15 cellular contexts compared by ENCODE assay signal in genomic region chr17:17320911-17321220, GRCh38. TPM values are rescaled to one million over a fixed set of nuclear protein-coding genes. Genes with fewer than 3 reads are reported as not detected.
A peak's percentile ranks its signal among the peaks of the same experiment; 100 is the strongest.
DNase-seq lines count a peak whose midpoint lies in the region; TF ChIP-seq lines count a peak whose summit lies in the region.
"Had no signal": no experiment of that assay in that cellular context is flagged by ENCODE, and none has a peak within 500 bp of the region (broad histone marks: within the 10 kb centered on the region; RNA-seq: fewer than 3 reads in every experiment).

No MANE protein-coding gene starts in this region.

- TF ChIP-seq CTCF in chondrocyte (IDR thresholded peaks at IDR 0.05), result no peak
- TF ChIP-seq CTCF in stomach (IDR thresholded peaks at IDR 0.05), result no peak

- no peak overlapping the region for H3K27ac Mint-ChIP-seq in chondrocyte (ENCODE audit: unreplicated experiment)
- H3K27ac Mint-ChIP-seq: CD14-positive monocyte; CD8-positive, alpha-beta T cell; H9 had no signal

- H3K9me3 ChIP-seq in stomach, result no peaks in the 10 kb centered on the region
- H3K9me3 ChIP-seq: A549 had no signal

- H3K4me1 Mint-ChIP-seq in chondrocyte (ENCODE audit: low read depth), result no peaks in the 10 kb centered on the region
- H3K4me1 Mint-ChIP-seq: CD14-positive monocyte, H9 had no signal

- H3K4me3 Mint-ChIP-seq in chondrocyte (ENCODE audit: unreplicated experiment), result no peak overlapping the region
- H3K4me3 Mint-ChIP-seq: CD14-positive monocyte; CD8-positive, alpha-beta T cell; H9 had no signal

- no peak for TF ChIP-seq POLR2A in stomach (IDR thresholded peaks at IDR 0.05)

- no peaks in the 10 kb centered on the region for H3K4me1 ChIP-seq in stomach
- H3K4me1 ChIP-seq: A549 had no signal

- intact Hi-C loops in stomach (cut with DNase I; ENCODE audit: low total_unique reads), result no loop called here

- TF ChIP-seq EP300 in stomach (IDR thresholded peaks at IDR 0.05), result no peak

- H3K36me3 Mint-ChIP-seq in chondrocyte (ENCODE audit: low read depth), result peaks cover 3% of the 10 kb centered on the region

- no peaks in the 10 kb centered on the region for H3K27me3 ChIP-seq in stomach

- H3K27me3 Mint-ChIP-seq in chondrocyte (ENCODE audit: low read depth), result no peaks in the 10 kb centered on the region

- DNase-seq in chondrocyte (ENCODE audit: low spot score) (peak; percentile 64), iPS-NIHi7 (ENCODE audit: extremely low spot score) (peak; percentile 7), stomach (peak; percentile 19), caudate nucleus (lab: John Stamatoyannopoulos, UW) (no peak), mucosa of gallbladder (ENCODE audit: low spot score) (no peak)
- no peak for DNase-seq in activated effector memory CD4-positive, alpha-beta T cell treated with Interleukin-2 at 50 U/mL for 16 hours
- DNase-seq: CD8-positive, alpha-beta T cell; COR-L47; DMS153; DMS79 treated with DMSO at 0.1 percent for 48 hours; EL; GOT3; H9 had no signal

- no peaks in the 10 kb centered on the region for H3K9me3 Mint-ChIP-seq in chondrocyte (ENCODE audit: low read depth)
- H3K9me3 Mint-ChIP-seq: CD14-positive monocyte; CD8-positive, alpha-beta T cell; H9 had no signal

- no peak overlapping the region for H3K4me3 ChIP-seq in stomach
- H3K4me3 ChIP-seq: A549 had no signal

- WGBS in stomach, 5 donors, result 87 to 92% (median 89%) methylated on average over 10 of the region's 10 CpGs

- H3K27ac ChIP-seq in stomach (no peak overlapping the region), caudate nucleus (ENCODE audit: low read depth, low read length) (no peak overlapping the region)
- H3K27ac ChIP-seq: A549 had no signal

- H3K36me3 ChIP-seq in stomach, result peaks cover 0 to 27% (median 0%) of the 10 kb centered on the region in 4 donors

RNA-seq across cellular contexts. Expression of gene NT5M, which starts 17.7 kb away (rescaled TPM):
- total RNA-seq in chondrocyte, result 3.5 to 4.0 TPM (median 4.0 TPM) in 3 replicates
- total RNA-seq in stomach, result 1 to 10 TPM in 2 of 5 donors, under 1 TPM in 1, not detected in 2; 0.72 to 6.6 (median 2.2) TPM
- polyA plus RNA-seq in stomach, result 1 to 10 TPM; 1.5 to 4.4 (median 3.3) TPM
- total RNA-seq in mucosa of gallbladder, result 3.2 TPM

RNA-seq across cellular contexts. Expression of gene COPS3, which starts 39.8 kb away (rescaled TPM):
- total RNA-seq in chondrocyte (50.9 to 69.0 TPM (median 55.8 TPM) in 3 replicates), stomach (100 to 1,000 TPM in 2 of 5 donors, 10 to 100 TPM in 3; 11.1 to 291 (median 62.1) TPM), mucosa of gallbladder (43.8 TPM)
- polyA plus RNA-seq in stomach, result 10 to 100 TPM; 40.6 to 55.0 (median 42.2) TPM

Comparison
In these comparisons a context has a peak if more than half of its experiments do, and no peak if none do; other contexts are left out.
1. DNase-seq: peak in chondrocyte (single experiment), iPS-NIHi7 (single experiment) and stomach (single experiment); none in caudate nucleus (0 of 61), mucosa of gallbladder (single experiment) and activated effector memory CD4-positive, alpha-beta T cell treated with Interleukin-2 at 50 U/mL for 16 hours (single experiment).